In the genomic region with DNA sequence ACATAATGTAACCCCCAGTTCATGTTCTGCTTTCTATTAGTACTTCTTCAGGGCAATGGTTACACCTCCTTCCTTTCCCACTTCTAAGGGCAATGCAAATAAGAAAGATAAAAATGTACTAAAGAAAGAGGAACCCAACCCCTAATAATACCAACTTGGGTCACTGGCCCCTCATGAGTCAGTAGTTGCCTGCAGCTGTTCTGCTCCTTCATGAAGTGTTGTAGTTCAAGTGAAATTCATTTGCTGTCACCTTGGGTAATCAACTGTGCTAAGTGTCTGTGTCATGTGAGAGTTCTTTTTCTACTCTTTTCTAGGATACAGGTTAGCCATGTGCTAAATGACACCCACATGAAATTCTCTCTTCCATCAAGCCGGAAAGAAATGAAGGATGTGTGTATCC, we compare ENCODE assay signal across 11 cellular contexts.
DNase-seq lines count a peak whose midpoint lies in the region; ATAC-seq, FAIRE-seq and TF ChIP-seq lines count a peak whose summit lies in the region.
"Had no signal": no experiment of that assay in that cellular context is flagged by ENCODE, and none has a peak within 500 bp of the region (broad histone marks: within the 10 kb centered on the region; RNA-seq: fewer than 3 reads in every experiment).

No MANE protein-coding gene starts in this region.

- CTCF ChIA-PET in activated B cell treated with CpG ODN at 0.5 μM for 24 hours (lab: Charles Lee), result interaction anchor here (1.0 to 1.4 kb wide), 2 partner anchors 14 to 32 kb away, joined by 3 to 4 read pairs; no protein-coding TSS in a partner anchor

- WGBS in endodermal cell (ENCODE audit: insufficient coverage in 1 of 2, insufficient read length in 1 of 2), 2 experiments, result no CpG with 5 or more reads among the region's 1 CpG

- no peak for DNase-seq in GM12891 (ENCODE audit: insufficient read length, low spot score)
- DNase-seq in activated B cell treated with CpG ODN at 0.5 μM for 24 hours, result no peak
- no peak for DNase-seq in HK-2 (ENCODE audit: unreplicated experiment)
- DNase-seq in endodermal cell, result no peak
- no peak for DNase-seq in activated T-helper 1 cell treated with anti-CD3 and anti-CD28 coated beads, Interleukin-12 subunit alpha, Interleukin-12 subunit beta, Interleukin-2, Interleukin-4 antibody, amounts not matched to agents 30 ng/mL and 10 ng/mL and 1 ng/mL, durations not matched to agents 14 hours and 24 hours and 36 hours (ENCODE audit: low spot score)
- no peak for DNase-seq in GF-D8 (lab: John Stamatoyannopoulos, UW)

- TF ChIP-seq CTCF in activated B cell treated with CpG ODN at 0.5 μM for 24 hours (IDR thresholded peaks at IDR 0.05) (no peak), endodermal cell (conservative IDR thresholded peaks at IDR 0.05) (no peak)

- H3K27ac Mint-ChIP-seq in activated B cell treated with CpG ODN at 0.5 μM for 24 hours (peak overlapping the region; percentile 87), endodermal cell (no peak overlapping the region)
- H3K27ac Mint-ChIP-seq in activated T-helper 1 cell treated with anti-CD3 and anti-CD28 coated beads, Interleukin-12 subunit alpha, Interleukin-12 subunit beta, Interleukin-2, Interleukin-4 antibody, amounts not matched to agents 30 ng/mL and 10 ng/mL and 1 ng/mL, durations not matched to agents 14 hours and 24 hours and 36 hours, result no peak overlapping the region
- H3K27ac Mint-ChIP-seq: T-cell had no signal

- H3K4me1 Mint-ChIP-seq in activated B cell treated with CpG ODN at 0.5 μM for 24 hours (peaks cover 65% of the 10 kb centered on the region), endodermal cell (no peaks in the 10 kb centered on the region)
- H3K4me1 Mint-ChIP-seq in activated T-helper 1 cell treated with anti-CD3 and anti-CD28 coated beads, Interleukin-12 subunit alpha, Interleukin-12 subunit beta, Interleukin-2, Interleukin-4 antibody, amounts not matched to agents 30 ng/mL and 10 ng/mL and 1 ng/mL, durations not matched to agents 14 hours and 24 hours and 36 hours (ENCODE audit: low read depth), result peaks cover 19% of the 10 kb centered on the region

- no peak for TF ChIP-seq POLR2A in GM12891 (IDR thresholded peaks at IDR 0.05; ENCODE audit: low read depth, low read length)

- no peaks in the 10 kb centered on the region for H3K36me3 ChIP-seq in endodermal cell (ENCODE audit: control insufficient read depth, insufficient read depth, low read length)
- H3K36me3 ChIP-seq: gastroesophageal sphincter had no signal

- POLR2A ChIA-PET in activated B cell treated with CpG ODN at 0.5 μM for 24 hours (lab: Charles Lee), result interaction anchor here (1.0 to 2.8 kb wide), 4 partner anchors 11 to 90 kb away, joined by 3 to 17 read pairs (median 8); no protein-coding TSS in a partner anchor

- no peaks in the 10 kb centered on the region for H3K4me1 ChIP-seq in endodermal cell (ENCODE audit: control insufficient read depth, insufficient read depth, low read length)
- H3K4me1 ChIP-seq: gastroesophageal sphincter had no signal

- intact Hi-C loops in activated B cell treated with CpG ODN at 0.5 μM for 24 hours (cut with micrococcal nuclease), result loop anchor here (1.0 to 10.0 kb wide), 5 partner anchors 22 to 92 kb away; a partner anchor contains a TSS
- intact Hi-C loops in activated T-helper 1 cell treated with anti-CD3 and anti-CD28 coated beads, Interleukin-12 subunit alpha, Interleukin-12 subunit beta, Interleukin-2, Interleukin-4 antibody, amounts not matched to agents 30 ng/mL and 10 ng/mL and 1 ng/mL, durations not matched to agents 14 hours and 24 hours and 36 hours (cut with micrococcal nuclease), result no loop called here

- peak; percentile 94 for FAIRE-seq in GM12891 (lab: Jason Lieb, UNC)

- no peak overlapping the region for H3K4me3 ChIP-seq in endodermal cell (ENCODE audit: low read length)
- H3K4me3 ChIP-seq: gastroesophageal sphincter had no signal

- no peak overlapping the region for H3K9ac ChIP-seq in endodermal cell (ENCODE audit: extremely low read depth, low read length, poor library complexity, severe bottlenecking)
- H3K9ac ChIP-seq: KMS-11 had no signal

- H3K4me3 Mint-ChIP-seq in activated B cell treated with CpG ODN at 0.5 μM for 24 hours (peak overlapping the region; percentile 69), endodermal cell (no peak overlapping the region)
- H3K4me3 Mint-ChIP-seq in activated T-helper 1 cell treated with anti-CD3 and anti-CD28 coated beads, Interleukin-12 subunit alpha, Interleukin-12 subunit beta, Interleukin-2, Interleukin-4 antibody, amounts not matched to agents 30 ng/mL and 10 ng/mL and 1 ng/mL, durations not matched to agents 14 hours and 24 hours and 36 hours, result no peak overlapping the region
- H3K4me3 Mint-ChIP-seq: T-cell had no signal

- H3K36me3 Mint-ChIP-seq in activated B cell treated with CpG ODN at 0.5 μM for 24 hours (ENCODE audit: low read depth) (peaks cover 44% of the 10 kb centered on the region), endodermal cell (ENCODE audit: low read depth) (no peaks in the 10 kb centered on the region)
- H3K36me3 Mint-ChIP-seq in activated T-helper 1 cell treated with anti-CD3 and anti-CD28 coated beads, Interleukin-12 subunit alpha, Interleukin-12 subunit beta, Interleukin-2, Interleukin-4 antibody, amounts not matched to agents 30 ng/mL and 10 ng/mL and 1 ng/mL, durations not matched to agents 14 hours and 24 hours and 36 hours (ENCODE audit: low read depth), result peaks cover 62% of the 10 kb centered on the region

- H3K27ac ChIP-seq in endodermal cell (ENCODE audit: low read depth, low read length), result no peak overlapping the region
- H3K27ac ChIP-seq: gastroesophageal sphincter, KMS-11 had no signal

- no peaks in the 10 kb centered on the region for H3K9me3 ChIP-seq in endodermal cell (ENCODE audit: control insufficient read depth, low read length)
- H3K9me3 ChIP-seq: gastroesophageal sphincter had no signal

- H3K27me3 Mint-ChIP-seq in activated B cell treated with CpG ODN at 0.5 μM for 24 hours, result no peaks in the 10 kb centered on the region
- no peaks in the 10 kb centered on the region for H3K27me3 Mint-ChIP-seq in endodermal cell (ENCODE audit: insufficient read depth)
- no peaks in the 10 kb centered on the region for H3K27me3 Mint-ChIP-seq in activated T-helper 1 cell treated with anti-CD3 and anti-CD28 coated beads, Interleukin-12 subunit alpha, Interleukin-12 subunit beta, Interleukin-2, Interleukin-4 antibody, amounts not matched to agents 30 ng/mL and 10 ng/mL and 1 ng/mL, durations not matched to agents 14 hours and 24 hours and 36 hours (ENCODE audit: insufficient read depth)
- H3K27me3 Mint-ChIP-seq: T-cell had no signal

- H3K27me3 ChIP-seq in endodermal cell (ENCODE audit: control insufficient read depth, insufficient read depth, low read length, poor library complexity, severe bottlenecking), result no peaks in the 10 kb centered on the region
- H3K27me3 ChIP-seq: gastroesophageal sphincter had no signal

- H3K9me3 Mint-ChIP-seq in activated B cell treated with CpG ODN at 0.5 μM for 24 hours (no peaks in the 10 kb centered on the region), endodermal cell (no peaks in the 10 kb centered on the region)
- no peaks in the 10 kb centered on the region for H3K9me3 Mint-ChIP-seq in activated T-helper 1 cell treated with anti-CD3 and anti-CD28 coated beads, Interleukin-12 subunit alpha, Interleukin-12 subunit beta, Interleukin-2, Interleukin-4 antibody, amounts not matched to agents 30 ng/mL and 10 ng/mL and 1 ng/mL, durations not matched to agents 14 hours and 24 hours and 36 hours
- H3K9me3 Mint-ChIP-seq: T-cell had no signal

- ATAC-seq in GM21390 (IDR thresholded peaks at IDR 0.05; ENCODE audit: unreplicated experiment) (peak; percentile 80), HG03342 (IDR thresholded peaks at IDR 0.05; ENCODE audit: unreplicated experiment) (peak; percentile 95), activated B cell treated with CpG ODN at 0.5 μM for 24 hours (ENCODE audit: low read depth) (peak; percentile 93)
- ATAC-seq: gastroesophageal sphincter, T-cell had no signal

TF ChIP-seq in GM12891, 5 proteins besides CTCF, POLR2A, EP300 and RAD21:
- TF ChIP-seq POU2F2 (IDR thresholded peaks at IDR 0.05; ENCODE audit: low read depth, low read length) (peak; percentile 48; the same call in 1 of the 2 replicates), TAF1 (IDR thresholded peaks at IDR 0.05; ENCODE audit: low read depth, low read length) (no peak), PAX5 (IDR thresholded peaks at IDR 0.05; ENCODE audit: insufficient read depth, low read length, severe bottlenecking) (no peak), SPI1 (IDR thresholded peaks at IDR 0.05; ENCODE audit: low read depth, low read length) (peak; percentile 91), POLR2AphosphoS5 (IDR thresholded peaks at IDR 0.05; ENCODE audit: low read depth, low read length) (no peak)
TF ChIP-seq in GM12891: peak in this region for 2.
